In the genomic region with DNA sequence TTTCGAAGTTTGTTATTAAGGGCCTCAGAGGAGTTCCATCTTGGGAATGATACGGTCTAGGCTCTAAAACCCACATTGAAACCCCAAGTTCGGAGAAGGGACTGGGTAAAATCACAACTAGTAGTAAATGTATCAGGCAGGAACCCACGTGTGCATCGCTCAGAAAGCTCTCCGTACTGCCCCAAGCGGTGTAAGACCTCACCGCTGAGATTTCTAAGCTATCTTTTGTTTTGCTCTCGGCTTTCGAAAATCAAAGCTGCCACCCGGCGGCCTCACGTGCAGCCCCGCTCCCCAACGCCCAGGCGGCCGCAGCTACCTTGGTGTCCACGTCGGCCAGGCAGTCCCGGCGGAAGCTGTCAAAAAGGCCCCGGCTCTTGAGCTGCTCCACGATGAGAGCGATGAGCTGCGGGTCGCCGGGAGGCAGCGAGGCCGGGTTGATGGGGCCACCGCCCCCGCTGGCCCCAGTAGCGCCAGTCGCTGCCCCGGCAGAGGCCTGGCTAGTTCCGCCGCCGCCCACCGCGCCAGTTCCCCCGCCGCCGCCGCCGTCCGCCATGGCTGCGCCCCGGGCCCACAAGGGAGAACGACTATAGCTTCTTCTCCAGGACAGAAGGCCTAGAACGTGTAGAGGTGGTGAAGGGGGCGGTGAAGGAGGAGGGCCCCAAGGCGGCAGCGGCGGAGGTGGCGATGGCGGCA, we compare ENCODE assay signal across 8 cellular contexts. TPM values are rescaled to one million over a fixed set of nuclear protein-coding genes. Genes with fewer than 3 reads are reported as not detected.
DNase-seq lines count a peak whose midpoint lies in the region; ATAC-seq and TF ChIP-seq lines count a peak whose summit lies in the region.

No MANE protein-coding gene starts in this region.

- intact Hi-C loops in vagina (cut with DNase I): no loop called here

- H3K27ac ChIP-seq in right atrium auricular region (peak overlapping the region; percentile 84 to 97), rectal smooth muscle tissue (ENCODE audit: low read depth, low read length) (peak overlapping the region; percentile 95), vagina (peak overlapping the region; percentile 95)

- TF ChIP-seq CTCF in GM12872 (IDR thresholded peaks at IDR 0.05; ENCODE audit: insufficient read depth, low read depth, low read length): peak; percentile 74
- TF ChIP-seq CTCF in NB4 (IDR thresholded peaks at IDR 0.05; ENCODE audit: low read depth, low read length): peak; percentile 56
- TF ChIP-seq CTCF in right atrium auricular region (IDR thresholded peaks at IDR 0.05): peak; percentile 46 to 73
- TF ChIP-seq CTCF in vagina (IDR thresholded peaks at IDR 0.05): peak in 2 of 3 experiments; percentile 17 to 49

- peak; percentile 42 for ATAC-seq in HG02588 (IDR thresholded peaks at IDR 0.05; ENCODE audit: unreplicated experiment)

- TF ChIP-seq POLR2A in NB4 (IDR thresholded peaks at IDR 0.05; ENCODE audit: extremely low read depth, insufficient read length) (no peak), vagina (IDR thresholded peaks at IDR 0.05) (no peak)

- H3K4me3 ChIP-seq in NB4 (ENCODE audit: low read depth, low read length): peak overlapping the region; percentile 93
- H3K4me3 ChIP-seq in right atrium auricular region: peak overlapping the region; percentile 76 to 95
- H3K4me3 ChIP-seq in rectal smooth muscle tissue (ENCODE audit: low read length): peak overlapping the region; percentile 78
- peak overlapping the region; percentile 84 to 100 for H3K4me3 ChIP-seq in vagina

- no peaks in the 10 kb centered on the region for H3K9me3 ChIP-seq in right atrium auricular region
- H3K9me3 ChIP-seq in vagina: no peaks in the 10 kb centered on the region

- peaks cover 9% of the 10 kb centered on the region for H3K36me3 ChIP-seq in right atrium auricular region
- H3K36me3 ChIP-seq in rectal smooth muscle tissue (ENCODE audit: control insufficient read depth, insufficient read depth, low read length): peaks cover 9% of the 10 kb centered on the region
- peaks cover 0 to 17% of the 10 kb centered on the region in 2 donors for H3K36me3 ChIP-seq in vagina

- peak overlapping the region; percentile 70 for H3K9ac ChIP-seq in rectal smooth muscle tissue (ENCODE audit: low read length)

- DNase-seq in NB4 (ENCODE audit: low read depth): peak; percentile 76
- DNase-seq in T-helper 1 cell: peak; percentile 40 to 75 (median 55)
- peak; percentile 82 for DNase-seq in amniotic stem cell (lab: John Stamatoyannopoulos, UW)
- peak; percentile 67 for DNase-seq in right atrium auricular region (ENCODE audit: low spot score)
- DNase-seq in vagina (ENCODE audit: extremely low spot score in 2 of 2): no peak

- H3K27me3 ChIP-seq in right atrium auricular region: no peaks in the 10 kb centered on the region
- H3K27me3 ChIP-seq in rectal smooth muscle tissue (ENCODE audit: control insufficient read depth, insufficient read depth, low read length): no peaks in the 10 kb centered on the region
- no peaks in the 10 kb centered on the region for H3K27me3 ChIP-seq in vagina

- H3K4me1 ChIP-seq in right atrium auricular region: peaks cover 0 to 42% of the 10 kb centered on the region in 2 donors
- peaks cover 20% of the 10 kb centered on the region for H3K4me1 ChIP-seq in rectal smooth muscle tissue (ENCODE audit: control insufficient read depth, insufficient read depth, low read length)
- peaks cover 42% of the 10 kb centered on the region for H3K4me1 ChIP-seq in vagina

RNA-seq across cellular contexts. Expression of a gene that starts 0.4 kb away (rescaled TPM):
- 10 to 100 TPM; 36.9 to 43.2 TPM for total RNA-seq in right atrium auricular region
- total RNA-seq in vagina: 34.1 TPM

Comparison
In these comparisons a context has a peak if more than half of its experiments do, and no peak if none do; other contexts are left out.
1. DNase-seq: peak in NB4 (single experiment), T-helper 1 cell (5 of 5), amniotic stem cell (single experiment) and right atrium auricular region (single experiment); none in vagina (0 of 2).
2. Peak in every context shown above with its lines, with median percentiles within 50 percentile points of each other: CTCF ChIP-seq, H3K4me3 ChIP-seq and H3K27ac ChIP-seq.